Comparison of ENCODE assay signal across 15 cellular contexts in the genomic region with DNA sequence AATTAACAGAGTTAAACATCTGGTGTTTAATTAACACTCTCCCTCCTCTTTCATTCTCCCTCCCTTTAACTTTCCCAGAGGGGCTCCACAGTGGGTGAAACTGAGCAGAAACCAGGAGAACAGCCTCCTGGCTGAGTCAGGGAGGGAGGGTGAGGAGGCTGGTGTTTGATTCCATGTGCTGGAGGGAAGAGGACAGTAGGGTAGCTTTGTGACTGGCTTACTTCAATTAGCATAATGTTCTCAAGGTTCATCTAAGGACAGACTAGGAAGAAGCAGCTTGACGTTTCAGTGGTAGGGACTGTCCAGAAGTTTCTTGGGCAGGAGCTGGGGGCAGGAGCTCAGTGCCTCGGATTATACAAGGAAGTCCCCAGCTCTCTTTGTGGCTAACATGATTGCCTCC.
"Had no signal": no experiment of that assay in that cellular context is flagged by ENCODE, and none has a peak within 500 bp of the region (broad histone marks: within the 10 kb centered on the region; RNA-seq: fewer than 3 reads in every experiment).

No MANE protein-coding gene starts in this region.

- H3K36me3 Mint-ChIP-seq: activated naive CD4-positive, alpha-beta T cell treated with anti-CD3 and anti-CD28 coated beads, Interleukin-2, amount 50 U/mL, for 24 hours had no signal

- H3K27ac Mint-ChIP-seq: activated naive CD4-positive, alpha-beta T cell treated with anti-CD3 and anti-CD28 coated beads, Interleukin-2, amount 50 U/mL, for 24 hours had no signal

- ATAC-seq: lower lobe of right lung had no signal

- H3K27me3 ChIP-seq: adrenal gland, cardiac muscle cell, esophagus muscularis mucosa, ovary, vagina had no signal

- H3K4me3 Mint-ChIP-seq: activated naive CD4-positive, alpha-beta T cell treated with anti-CD3 and anti-CD28 coated beads, Interleukin-2, amount 50 U/mL, for 24 hours; neural crest cell had no signal

- H3K27ac ChIP-seq: adrenal gland, cardiac muscle cell, esophagus muscularis mucosa, lower lobe of right lung, ovary, vagina had no signal

- H3K4me1 ChIP-seq: adrenal gland had no signal

- H3K9me3 Mint-ChIP-seq: activated naive CD4-positive, alpha-beta T cell treated with anti-CD3 and anti-CD28 coated beads, Interleukin-2, amount 50 U/mL, for 24 hours; neural crest cell had no signal

- DNase-seq: activated CD4-positive, alpha-beta T cell treated with anti-CD3 and anti-CD28 coated beads for 1 hour; activated CD4-positive, alpha-beta T cell treated with anti-CD3 and anti-CD28 coated beads, Interleukin-2, amount 50 U/mL, for 48 hours; activated effector memory CD4-positive, alpha-beta T cell treated with anti-CD3 and anti-CD28 coated beads, Interleukin-2, amount 50 U/mL, for 16 hours; adrenal gland; hypothalamus; kidney glomerular epithelial cell; lower lobe of right lung; ovary; stimulated activated CD4-positive, alpha-beta T cell treated with anti-CD3 and anti-CD28 coated beads, Interleukin-12 subunit alpha, Interleukin-12 subunit beta, amount 100 ng/mL, for 4 hours; stimulated activated CD4-positive, alpha-beta T cell treated with anti-CD3 and anti-CD28 coated beads, Interleukin-2, amount 100 ng/mL, for 24 hours had no signal

- H3K4me1 Mint-ChIP-seq: activated naive CD4-positive, alpha-beta T cell treated with anti-CD3 and anti-CD28 coated beads, Interleukin-2, amount 50 U/mL, for 24 hours had no signal
